Comparison of ENCODE assay signal across 1 cellular context in genomic region chr1:111723091-111723806, GRCh38.
TF ChIP-seq lines count a peak whose summit lies in the region.

No MANE protein-coding gene starts in this region.

TF ChIP-seq in H1, 55 proteins besides CTCF, POLR2A, EP300 and RAD21:
- TF ChIP-seq EGR1 (IDR thresholded peaks at IDR 0.05; ENCODE audit: borderline replicate concordance, low read depth, low read length) (no peak), ATF2 (IDR thresholded peaks at IDR 0.05; ENCODE audit: low read length) (no peak), TCF12 (IDR thresholded peaks at IDR 0.05; ENCODE audit: low read depth, low read length) (no peak), SAP30 (IDR thresholded peaks at IDR 0.05; ENCODE audit: insufficient read depth, insufficient replicate concordance, low read length) (no peak), CHD7 (IDR thresholded peaks at IDR 0.05; ENCODE audit: insufficient replicate concordance, low read length) (no peak), JUND (IDR thresholded peaks at IDR 0.05; ENCODE audit: low read length) (no peak), HDAC6 (IDR thresholded peaks at IDR 0.05; ENCODE audit: low read depth, low read length) (no peak), NRF1 (IDR thresholded peaks at IDR 0.05; ENCODE audit: low read depth, low read length) (no peak), FOSL1 (IDR thresholded peaks at IDR 0.05; ENCODE audit: insufficient read depth, low read depth, low read length) (no peak), POLR2AphosphoS5 (IDR thresholded peaks at IDR 0.05; ENCODE audit: low read depth, low read length) (no peak; the same call in 1 of the 2 replicates), TEAD4 (IDR thresholded peaks at IDR 0.05; ENCODE audit: low read depth, low read length) (no peak), SIRT6 (IDR thresholded peaks at IDR 0.05; ENCODE audit: low read length) (no peak), BACH1 (IDR thresholded peaks at IDR 0.05; ENCODE audit: low read length) (no peak), POU5F1 (IDR thresholded peaks at IDR 0.05; ENCODE audit: low read depth, low read length) (no peak), BCL11A (IDR thresholded peaks at IDR 0.05; ENCODE audit: low read depth in 2 of 2, low read length in 2 of 2) (no peak), EZH2 (IDR thresholded peaks at IDR 0.05; ENCODE audit: low read depth, low read length, severe bottlenecking) (no peak), CEBPB (IDR thresholded peaks at IDR 0.05; ENCODE audit: low read depth, low read length) (no peak), MAFK (IDR thresholded peaks at IDR 0.05; ENCODE audit: low read depth, low read length) (no peak), ASH2L (IDR thresholded peaks at IDR 0.05; ENCODE audit: low read length) (no peak), CHD1 (IDR thresholded peaks at IDR 0.05; ENCODE audit: low read depth, low read length) (no peak)
